Comparison of ENCODE assay signal across 26 cellular contexts in the genomic region with DNA sequence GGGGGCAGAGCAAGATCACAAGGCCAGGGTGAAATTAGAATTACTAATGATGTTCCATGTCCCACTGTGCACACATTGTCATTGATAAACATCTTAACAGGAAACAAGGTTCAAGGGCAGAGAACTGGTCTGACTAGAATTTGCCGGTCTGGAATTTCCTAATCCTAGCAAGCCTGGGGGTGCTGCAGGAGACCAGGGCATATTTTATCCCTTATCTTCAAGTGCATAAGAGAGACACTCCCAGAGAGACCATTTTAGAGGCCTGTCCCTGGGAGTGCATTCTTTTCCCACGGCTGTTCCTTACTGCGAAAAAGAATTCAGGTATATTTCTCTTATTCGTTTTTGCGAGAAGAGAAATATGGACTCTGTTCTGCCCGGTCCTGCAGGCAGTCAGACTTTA.
"Had no signal": no experiment of that assay in that cellular context is flagged by ENCODE, and none has a peak within 500 bp of the region (broad histone marks: within the 10 kb centered on the region; RNA-seq: fewer than 3 reads in every experiment).

No MANE protein-coding gene starts in this region.

- H3K4me1 ChIP-seq: left lung, neural progenitor cell, psoas muscle, suprapubic skin, transverse colon, vagina had no signal

- H3K27ac ChIP-seq: left lung, neural progenitor cell, ovary, psoas muscle, skin epidermis, suprapubic skin, transverse colon, vagina had no signal

- H3K4me3 ChIP-seq: left lung, neural progenitor cell, ovary, psoas muscle, skin epidermis, suprapubic skin, transverse colon, vagina had no signal

- FAIRE-seq: frontal cortex, kidney had no signal

- H3K9me3 ChIP-seq: ovary, psoas muscle, suprapubic skin, transverse colon, vagina had no signal

- H3K9ac ChIP-seq: neural progenitor cell had no signal

- H3K36me3 ChIP-seq: left lung, neural progenitor cell, ovary, suprapubic skin, transverse colon, vagina had no signal

- DNase-seq: cortex of kidney; effector memory CD8-positive, alpha-beta T cell; hypothalamus; kidney; left cardiac atrium; left lung; mesenchymal stem cell; midbrain; naive thymus-derived CD4-positive, alpha-beta T cell; nucleus accumbens; ovary; posterior cingulate gyrus; psoas muscle; right cardiac atrium; stimulated activated CD4-positive, alpha-beta T cell treated with anti-CD3 and anti-CD28 coated beads, Interleukin-12 subunit alpha, Interleukin-12 subunit beta, amount 100 ng/mL, for 4 hours; stimulated activated CD4-positive, alpha-beta T cell treated with anti-CD3 and anti-CD28 coated beads, Interleukin-1b, Interleukin-23, amount 100 ng/mL, for 48 hours; stimulated activated CD4-positive, alpha-beta T cell treated with anti-CD3 and anti-CD28 coated beads, Interleukin-4, amount 100 ng/mL, for 1 hour; stimulated activated CD8-positive, alpha-beta memory T cell treated with anti-CD3 and anti-CD28 coated beads, Interleukin-4, amount 100 ng/mL, for 48 hours; stimulated activated naive CD4-positive, alpha-beta T cell; stimulated activated naive CD8-positive, alpha-beta T cell treated with anti-CD3 and anti-CD28 coated beads, Interleukin-15, amount 100 ng/mL, for 72 hours; transverse colon had no signal

- H3K27me3 ChIP-seq: left lung, neural progenitor cell, ovary, transverse colon, vagina had no signal
